In genomic region chr20:36851490-36851889, GRCh38 we compare ENCODE assay signal across 13 cellular contexts. TPM values are rescaled to one million over a fixed set of nuclear protein-coding genes. Genes with fewer than 3 reads are reported as not detected.
DNase-seq lines count a peak whose midpoint lies in the region; ATAC-seq and TF ChIP-seq lines count a peak whose summit lies in the region.
"Had no signal": no experiment of that assay in that cellular context is flagged by ENCODE, and none has a peak within 500 bp of the region (broad histone marks: within the 10 kb centered on the region; RNA-seq: fewer than 3 reads in every experiment).

No MANE protein-coding gene starts in this region.

- WGBS in stomach, 5 donors: 57 to 85% (median 74%) methylated on average over 2 of the region's 2 CpGs

- no peaks in the 10 kb centered on the region for H4K20me1 ChIP-seq in DOHH2 (ENCODE audit: control insufficient read depth, insufficient read depth, low read depth, low read length)
- H4K20me1 ChIP-seq in PC-9 (ENCODE audit: insufficient read depth): no peaks in the 10 kb centered on the region

- TF ChIP-seq POLR2A in stomach (IDR thresholded peaks at IDR 0.05): no peak

- H3K9me3 ChIP-seq in DOHH2 (ENCODE audit: control insufficient read depth, insufficient read depth, low read length): peaks cover 4% of the 10 kb centered on the region
- H3K9me3 ChIP-seq in stomach: no peaks in the 10 kb centered on the region
- no peaks in the 10 kb centered on the region for H3K9me3 ChIP-seq in PC-9 (ENCODE audit: insufficient read depth, low read depth)

- H2AFZ ChIP-seq in PC-9: no peak overlapping the region

- H3K36me3 ChIP-seq in DOHH2 (ENCODE audit: control insufficient read depth, low read length): 0 out of 2 replicates have a peak, but pooled peaks cover 3% of the 10 kb centered on the region
- no peaks in the 10 kb centered on the region for H3K36me3 ChIP-seq in stomach
- H3K36me3 ChIP-seq in PC-9 (ENCODE audit: low read depth): no peaks in the 10 kb centered on the region
- H3K36me3 ChIP-seq: cardiac muscle cell had no signal

- DNase-seq in activated B cell treated with CpG ODN at 0.5 μM for 24 hours (no peak), stomach (no peak), dedifferentiated amniotic fluid mesenchymal stem cell (ENCODE audit: extremely low spot score) (no peak), PC-9 (no peak), DMS153 (lab: John Stamatoyannopoulos, UW) (no peak)
- DNase-seq: activated CD4-positive, alpha-beta T cell treated with anti-CD3 and anti-CD28 coated beads for 36 hours; retina had no signal

- H3K36me3 Mint-ChIP-seq in activated B cell treated with CpG ODN at 0.5 μM for 24 hours (ENCODE audit: low read depth): peaks cover 12% of the 10 kb centered on the region

- TF ChIP-seq CTCF in DOHH2 (IDR thresholded peaks at IDR 0.05; ENCODE audit: low read depth, low read length, poor library complexity, severe bottlenecking) (no peak), activated B cell treated with CpG ODN at 0.5 μM for 24 hours (IDR thresholded peaks at IDR 0.05) (no peak), stomach (IDR thresholded peaks at IDR 0.05) (no peak), PC-9 (conservative IDR thresholded peaks at IDR 0.05) (no peak)

- H3K4me1 ChIP-seq in DOHH2 (ENCODE audit: control insufficient read depth, low read length) (peaks cover 79% of the 10 kb centered on the region), stomach (peaks cover 39 to 90% (median 72%) of the 10 kb centered on the region in 4 donors), PC-9 (replicated peaks; ENCODE audit: insufficient read depth) (peaks cover 11% of the 10 kb centered on the region)

- H3K27ac ChIP-seq in DOHH2 (ENCODE audit: low read depth, low read length): peak overlapping the region; percentile 61
- H3K27ac ChIP-seq in layer of hippocampus (ENCODE audit: low read depth, low read length): peak overlapping the region; percentile 91
- peak overlapping the region; percentile 70 to 92 (median 85) for H3K27ac ChIP-seq in stomach
- no peak overlapping the region for H3K27ac ChIP-seq in PC-9
- H3K27ac ChIP-seq: cardiac muscle cell had no signal

- H3K9me3 Mint-ChIP-seq in activated B cell treated with CpG ODN at 0.5 μM for 24 hours: no peaks in the 10 kb centered on the region

- H3K79me2 ChIP-seq in DOHH2 (ENCODE audit: control insufficient read depth, low read length) (peaks cover 38% of the 10 kb centered on the region), PC-9 (ENCODE audit: low read depth) (no peaks in the 10 kb centered on the region)

- peaks cover 80% of the 10 kb centered on the region for H3K4me1 Mint-ChIP-seq in activated B cell treated with CpG ODN at 0.5 μM for 24 hours

- peak overlapping the region; percentile 74 for H3K4me2 ChIP-seq in DOHH2 (ENCODE audit: low read length)
- H3K4me2 ChIP-seq in PC-9: no peak overlapping the region

- POLR2A ChIA-PET in activated B cell treated with CpG ODN at 0.5 μM for 24 hours (lab: Charles Lee) (interaction anchor here (1.5 to 5.3 kb wide), 3 partner anchors 8 to 11 kb away, joined by 9 to 22 read pairs (median 12); a partner anchor contains a TSS), PC-9 (lab: Charles Lee; ENCODE audit: unreplicated experiment) (no interaction called here)

- peaks cover 14% of the 10 kb centered on the region for H3F3A ChIP-seq in DOHH2 (ENCODE audit: control insufficient read depth, insufficient read depth)
- peaks cover 10% of the 10 kb centered on the region for H3F3A ChIP-seq in PC-9 (ENCODE audit: insufficient read depth, low read depth)

- H3K27me3 ChIP-seq in DOHH2 (ENCODE audit: control insufficient read depth, low read length) (no peaks in the 10 kb centered on the region), layer of hippocampus (ENCODE audit: control insufficient read depth, insufficient read depth, low read length) (no peaks in the 10 kb centered on the region), stomach (no peaks in the 10 kb centered on the region), PC-9 (ENCODE audit: insufficient read depth, low read depth) (no peaks in the 10 kb centered on the region)
- H3K27me3 ChIP-seq: cardiac muscle cell had no signal

- H3K9me2 ChIP-seq in DOHH2 (replicated peaks; ENCODE audit: control insufficient read depth, low read length): no peaks in the 10 kb centered on the region
- no peaks in the 10 kb centered on the region for H3K9me2 ChIP-seq in PC-9 (ENCODE audit: insufficient read depth)

- no peaks in the 10 kb centered on the region for H3K27me3 Mint-ChIP-seq in activated B cell treated with CpG ODN at 0.5 μM for 24 hours
- H3K27me3 Mint-ChIP-seq: activated CD4-positive, alpha-beta T cell treated with anti-CD3 and anti-CD28 coated beads for 36 hours had no signal

- H3K4me3 Mint-ChIP-seq in activated B cell treated with CpG ODN at 0.5 μM for 24 hours: peak overlapping the region; percentile 59
- H3K4me3 Mint-ChIP-seq: activated CD4-positive, alpha-beta T cell treated with anti-CD3 and anti-CD28 coated beads for 36 hours; activated T-helper 1 cell treated with anti-CD3 and anti-CD28 coated beads, Interleukin-12 subunit alpha, Interleukin-12 subunit beta, Interleukin-2, Interleukin-4 antibody, amounts not matched to agents 30 ng/mL and 10 ng/mL and 1 ng/mL, durations not matched to agents 14 hours and 24 hours and 36 hours; mesothelial cell of epicardium had no signal

- intact Hi-C loops in activated B cell treated with CpG ODN at 0.5 μM for 24 hours (cut with micrococcal nuclease): no loop called here
- intact Hi-C loops in stomach (cut with DNase I; ENCODE audit: low total_unique reads): no loop called here
- intact Hi-C loops in PC-9 (cut with micrococcal nuclease; ENCODE audit: unreplicated experiment): no loop called here

- ATAC-seq in activated B cell treated with CpG ODN at 0.5 μM for 24 hours (ENCODE audit: low read depth) (no peak), GM18519 (IDR thresholded peaks at IDR 0.05; ENCODE audit: low FRiP score, unreplicated experiment) (no peak)
- ATAC-seq: activated CD4-positive, alpha-beta T cell treated with anti-CD3 and anti-CD28 coated beads for 36 hours had no signal

- TF ChIP-seq EP300 in stomach (IDR thresholded peaks at IDR 0.05): no peak

- CTCF ChIA-PET in activated B cell treated with CpG ODN at 0.5 μM for 24 hours (lab: Charles Lee) (interaction anchor here (1.7 kb wide), 1 partner anchor 43 kb away, joined by 4 read pairs; no protein-coding TSS in a partner anchor), PC-9 (lab: Charles Lee) (no interaction called here)

- H3K27ac Mint-ChIP-seq in activated B cell treated with CpG ODN at 0.5 μM for 24 hours: peak overlapping the region; percentile 85
- H3K27ac Mint-ChIP-seq: activated CD4-positive, alpha-beta T cell treated with anti-CD3 and anti-CD28 coated beads for 36 hours; activated T-helper 1 cell treated with anti-CD3 and anti-CD28 coated beads, Interleukin-12 subunit alpha, Interleukin-12 subunit beta, Interleukin-2, Interleukin-4 antibody, amounts not matched to agents 30 ng/mL and 10 ng/mL and 1 ng/mL, durations not matched to agents 14 hours and 24 hours and 36 hours; mesothelial cell of epicardium had no signal

- H3K4me3 ChIP-seq in DOHH2 (ENCODE audit: low read length) (peak overlapping the region; percentile 58), stomach (no peak overlapping the region), PC-9 (no peak overlapping the region)
- H3K4me3 ChIP-seq: cardiac muscle cell had no signal

- BruUV-seq in PC-9 (replicated peaks; lab: Mats Ljungman, UMichigan): no TSS peak

RNA-seq across cellular contexts. Expression of gene TLDC2, which starts 24.4 kb away (rescaled TPM):
- total RNA-seq in activated B cell treated with CpG ODN at 0.5 μM for 24 hours (not detected in 2 replicates), stomach (10 to 100 TPM in 1 of 5 donors, 1 to 10 TPM in 2, not detected in 2; 1.5 to 15.1 (median 4.8) TPM), PC-9 (2021) (not detected in 2 replicates)
- polyA plus RNA-seq in stomach: under 1 TPM; 0.13 to 0.62 (median 0.46) TPM
- total RNA-seq: activated CD4-positive, alpha-beta T cell treated with anti-CD3 and anti-CD28 coated beads for 36 hours; activated T-helper 1 cell treated with anti-CD3 and anti-CD28 coated beads, Interleukin-12 subunit alpha, Interleukin-12 subunit beta, Interleukin-2, Interleukin-4 antibody, amounts not matched to agents 30 ng/mL and 10 ng/mL and 1 ng/mL, durations not matched to agents 14 hours and 24 hours and 36 hours; cardiac muscle cell had no signal
- polyA plus RNA-seq: cardiac muscle cell had no signal
